ENCODE assay signal across 1 cellular context in the genomic region with DNA sequence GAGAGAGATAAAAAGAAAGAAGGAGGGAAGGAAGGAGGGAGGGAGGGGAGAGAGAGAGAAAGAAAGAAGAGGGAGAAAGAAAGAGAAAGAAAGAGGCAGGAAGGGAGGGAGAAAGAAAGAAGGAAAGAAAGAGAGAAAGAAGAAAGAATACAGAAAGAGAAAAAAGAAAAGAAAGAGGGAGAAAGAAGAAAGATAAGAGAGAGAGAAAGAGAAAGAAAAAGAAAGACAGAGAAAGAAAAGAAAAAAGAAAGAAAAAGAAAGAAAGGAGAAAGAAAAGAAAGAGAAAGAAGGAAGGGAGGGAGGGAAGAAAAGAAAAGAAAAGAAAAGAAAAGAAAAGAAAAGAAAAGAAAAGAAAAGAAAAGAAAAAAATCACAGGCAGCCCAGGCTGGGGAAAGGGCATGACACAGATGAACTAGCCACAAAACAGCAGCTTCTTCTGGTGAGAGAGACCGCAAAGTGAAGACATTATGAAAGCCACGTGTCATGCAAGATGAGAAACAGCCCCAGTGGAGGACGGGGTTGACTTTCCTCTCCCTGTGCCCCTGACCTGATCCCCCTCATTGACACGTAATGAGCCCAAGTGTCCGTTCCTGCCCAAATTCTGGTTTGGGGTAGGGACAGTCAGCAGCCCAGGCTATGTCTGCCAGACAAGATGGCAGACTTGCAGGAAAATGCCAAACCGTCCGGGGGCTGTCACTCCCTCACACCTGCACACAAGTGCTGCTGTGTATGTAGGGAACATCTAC.
TF ChIP-seq lines count a peak whose summit lies in the region.

No MANE protein-coding gene starts in this region.

TF ChIP-seq in GM12878, 131 proteins besides CTCF, POLR2A, EP300 and RAD21 (continued from another document and continues in another):
- TF ChIP-seq CUX1 (IDR thresholded peaks at IDR 0.05; ENCODE audit: insufficient replicate concordance, low read depth, low read length) (peak; percentile 42), ZNF207 (IDR thresholded peaks at IDR 0.05; ENCODE audit: borderline replicate concordance) (no peak), BCLAF1 (IDR thresholded peaks at IDR 0.05) (no peak), SMAD1 (IDR thresholded peaks at IDR 0.05; ENCODE audit: low read depth, partially characterized antibody) (no peak), IKZF2 (IDR thresholded peaks at IDR 0.05) (peak; percentile 81 to 88), SPI1 (IDR thresholded peaks at IDR 0.05; ENCODE audit: borderline replicate concordance, insufficient read depth, low read depth, low read length) (no peak), IRF5 (IDR thresholded peaks at IDR 0.05; ENCODE audit: borderline replicate concordance) (peak; percentile 61; the same call in 1 of the 2 replicates), YBX1 (IDR thresholded peaks at IDR 0.05) (0 out of 2 replicates have a peak, but pooled peaks have one; percentile 53), NBN (IDR thresholded peaks at IDR 0.05) (peak; percentile 94), ATF3 (IDR thresholded peaks at IDR 0.05; ENCODE audit: borderline replicate concordance, extremely low read depth, low read depth, low read length) (no peak), E2F8 (IDR thresholded peaks at IDR 0.05; ENCODE audit: low read depth, partially characterized antibody) (peak; percentile 11), HSF1 (IDR thresholded peaks at IDR 0.05; ENCODE audit: low read depth, low read length) (no peak), CEBPZ (IDR thresholded peaks at IDR 0.05; ENCODE audit: low read depth, low read length) (no peak), PAX8 (IDR thresholded peaks at IDR 0.05) (peak; percentile 74; the same call in 1 of the 2 replicates), RBBP5 (conservative IDR thresholded peaks at IDR 0.05) (no peak), PAX5 (IDR thresholded peaks at IDR 0.05; ENCODE audit: borderline replicate concordance, low read depth, low read length) (peak; percentile 74; the same call in 1 of the 2 replicates), POLR2AphosphoS5 (IDR thresholded peaks at IDR 0.05; ENCODE audit: low read length) (peak; percentile 41; the same call in 1 of the 2 replicates), ESRRA (IDR thresholded peaks at IDR 0.05; ENCODE audit: low read length) (peak; percentile 73; the same call in 1 of the 2 replicates)
- TF ChIP-seq, protein P1, sequence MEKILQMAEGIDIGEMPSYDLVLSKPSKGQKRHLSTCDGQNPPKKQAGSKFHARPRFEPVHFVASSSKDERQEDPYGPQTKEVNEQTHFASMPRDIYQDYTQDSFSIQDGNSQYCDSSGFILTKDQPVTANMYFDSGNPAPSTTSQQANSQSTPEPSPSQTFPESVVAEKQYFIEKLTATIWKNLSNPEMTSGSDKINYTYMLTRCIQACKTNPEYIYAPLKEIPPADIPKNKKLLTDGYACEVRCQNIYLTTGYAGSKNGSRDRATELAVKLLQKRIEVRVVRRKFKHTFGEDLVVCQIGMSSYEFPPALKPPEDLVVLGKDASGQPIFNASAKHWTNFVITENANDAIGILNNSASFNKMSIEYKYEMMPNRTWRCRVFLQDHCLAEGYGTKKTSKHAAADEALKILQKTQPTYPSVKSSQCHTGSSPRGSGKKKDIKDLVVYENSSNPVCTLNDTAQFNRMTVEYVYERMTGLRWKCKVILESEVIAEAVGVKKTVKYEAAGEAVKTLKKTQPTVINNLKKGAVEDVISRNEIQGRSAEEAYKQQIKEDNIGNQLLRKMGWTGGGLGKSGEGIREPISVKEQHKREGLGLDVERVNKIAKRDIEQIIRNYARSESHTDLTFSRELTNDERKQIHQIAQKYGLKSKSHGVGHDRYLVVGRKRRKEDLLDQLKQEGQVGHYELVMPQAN (conservative IDR thresholded peaks at IDR 0.05): no peak
- TF ChIP-seq, protein P2, sequence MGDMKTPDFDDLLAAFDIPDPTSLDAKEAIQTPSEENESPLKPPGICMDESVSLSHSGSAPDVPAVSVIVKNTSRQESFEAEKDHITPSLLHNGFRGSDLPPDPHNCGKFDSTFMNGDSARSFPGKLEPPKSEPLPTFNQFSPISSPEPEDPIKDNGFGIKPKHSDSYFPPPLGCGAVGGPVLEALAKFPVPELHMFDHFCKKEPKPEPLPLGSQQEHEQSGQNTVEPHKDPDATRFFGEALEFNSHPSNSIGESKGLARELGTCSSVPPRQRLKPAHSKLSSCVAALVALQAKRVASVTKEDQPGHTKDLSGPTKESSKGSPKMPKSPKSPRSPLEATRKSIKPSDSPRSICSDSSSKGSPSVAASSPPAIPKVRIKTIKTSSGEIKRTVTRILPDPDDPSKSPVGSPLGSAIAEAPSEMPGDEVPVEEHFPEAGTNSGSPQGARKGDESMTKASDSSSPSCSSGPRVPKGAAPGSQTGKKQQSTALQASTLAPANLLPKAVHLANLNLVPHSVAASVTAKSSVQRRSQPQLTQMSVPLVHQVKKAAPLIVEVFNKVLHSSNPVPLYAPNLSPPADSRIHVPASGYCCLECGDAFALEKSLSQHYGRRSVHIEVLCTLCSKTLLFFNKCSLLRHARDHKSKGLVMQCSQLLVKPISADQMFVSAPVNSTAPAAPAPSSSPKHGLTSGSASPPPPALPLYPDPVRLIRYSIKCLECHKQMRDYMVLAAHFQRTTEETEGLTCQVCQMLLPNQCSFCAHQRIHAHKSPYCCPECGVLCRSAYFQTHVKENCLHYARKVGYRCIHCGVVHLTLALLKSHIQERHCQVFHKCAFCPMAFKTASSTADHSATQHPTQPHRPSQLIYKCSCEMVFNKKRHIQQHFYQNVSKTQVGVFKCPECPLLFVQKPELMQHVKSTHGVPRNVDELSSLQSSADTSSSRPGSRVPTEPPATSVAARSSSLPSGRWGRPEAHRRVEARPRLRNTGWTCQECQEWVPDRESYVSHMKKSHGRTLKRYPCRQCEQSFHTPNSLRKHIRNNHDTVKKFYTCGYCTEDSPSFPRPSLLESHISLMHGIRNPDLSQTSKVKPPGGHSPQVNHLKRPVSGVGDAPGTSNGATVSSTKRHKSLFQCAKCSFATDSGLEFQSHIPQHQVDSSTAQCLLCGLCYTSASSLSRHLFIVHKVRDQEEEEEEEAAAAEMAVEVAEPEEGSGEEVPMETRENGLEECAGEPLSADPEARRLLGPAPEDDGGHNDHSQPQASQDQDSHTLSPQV (IDR thresholded peaks at IDR 0.05): no peak
